13 cellular contexts compared by ENCODE assay signal in the genomic region with DNA sequence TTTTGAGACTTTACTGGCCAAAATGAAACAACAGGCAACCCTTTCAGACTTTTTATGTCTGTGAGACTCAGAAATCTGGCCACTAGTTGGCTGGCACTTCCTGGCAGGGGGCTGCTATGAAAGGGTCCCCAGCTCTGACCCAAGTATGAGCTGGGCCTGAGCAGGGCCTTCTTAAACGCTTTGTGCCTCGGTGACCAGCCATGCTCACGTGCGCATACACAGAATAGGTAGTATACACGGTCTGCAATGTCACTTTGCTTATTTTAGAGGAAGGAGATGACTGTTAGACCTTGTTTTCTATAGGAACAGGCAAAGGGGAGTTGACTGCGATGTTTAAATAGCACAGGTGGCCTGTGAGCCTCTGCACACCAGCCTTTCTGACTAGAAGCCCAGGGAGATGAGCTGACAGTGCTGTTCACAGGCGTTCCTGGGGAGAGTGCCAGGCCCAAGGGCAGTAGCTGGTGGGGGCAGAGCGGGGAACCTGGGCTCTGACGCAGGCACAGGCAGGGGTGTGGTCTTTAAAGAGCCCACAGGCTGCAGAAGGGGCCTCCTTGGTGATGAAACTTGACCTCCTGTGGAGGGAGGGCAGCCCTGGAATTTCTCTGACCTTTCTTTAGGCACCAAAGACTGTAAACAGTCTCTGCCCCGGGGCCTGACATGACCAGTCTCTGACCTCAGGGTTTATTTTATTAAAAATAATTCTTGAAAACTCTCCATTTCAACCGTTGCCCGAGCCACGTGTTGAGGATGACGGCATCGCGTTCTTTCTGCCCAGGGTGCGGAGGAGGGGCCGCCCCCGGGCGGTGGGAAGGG.
DNase-seq lines count a peak whose midpoint lies in the region; ATAC-seq, FAIRE-seq and TF ChIP-seq lines count a peak whose summit lies in the region.
"Had no signal": no experiment of that assay in that cellular context is flagged by ENCODE, and none has a peak within 500 bp of the region (broad histone marks: within the 10 kb centered on the region; RNA-seq: fewer than 3 reads in every experiment).

No MANE protein-coding gene starts in this region.

- no peaks in the 10 kb centered on the region for H3K36me3 ChIP-seq in muscle layer of duodenum (ENCODE audit: control insufficient read depth in 1 of 2, insufficient read depth in 2 of 2, low read length in 2 of 2)

- no peak for TF ChIP-seq CTCF in fibroblast of the aortic adventitia (IDR thresholded peaks at IDR 0.05; ENCODE audit: insufficient read depth, low read length)

- ATAC-seq in GM21529 (IDR thresholded peaks at IDR 0.05; ENCODE audit: unreplicated experiment) (no peak), HG02852 (IDR thresholded peaks at IDR 0.05; ENCODE audit: unreplicated experiment) (no peak)

- no peaks in the 10 kb centered on the region for H3K9me3 ChIP-seq in muscle layer of duodenum (ENCODE audit: control insufficient read depth in 1 of 2, low read length in 2 of 2)

- DNase-seq in DMS 273 (lab: John Stamatoyannopoulos, UW; ENCODE audit: unreplicated experiment) = peak; percentile 42
- DNase-seq in DMS 273 treated with DMSO at 0.1 percent for 48 hours (lab: John Stamatoyannopoulos, UW) = no peak
- peak; percentile 1 for DNase-seq in fibroblast of the aortic adventitia (ENCODE audit: low read depth)
- peak; percentile 15 for DNase-seq in urothelium cell line (ENCODE audit: low spot score)
- no peak for DNase-seq in NCI-H748 (lab: John Stamatoyannopoulos, UW; ENCODE audit: unreplicated experiment)
- DNase-seq: activated effector memory CD4-positive, alpha-beta T cell treated with anti-CD3 and anti-CD28 coated beads, Interleukin-2, amount 50 U/mL, for 16 hours; NCI-H524 had no signal

- H3K4me3 ChIP-seq in fibroblast of the aortic adventitia (ENCODE audit: low read depth, low read length) = no peak overlapping the region
- no peak overlapping the region for H3K4me3 ChIP-seq in muscle layer of duodenum (ENCODE audit: low read depth in 1 of 2, low read length in 2 of 2)

- no peak for FAIRE-seq in urothelium cell line (lab: Jason Lieb, UNC)
- FAIRE-seq: endothelial cell of umbilical vein had no signal

- H3K4me1 ChIP-seq in muscle layer of duodenum (ENCODE audit: control insufficient read depth in 1 of 2, insufficient read depth in 2 of 2, low read length in 2 of 2) = peaks cover 0 to 4% of the 10 kb centered on the region in 2 donors

- no peaks in the 10 kb centered on the region for H3K27me3 ChIP-seq in muscle layer of duodenum (ENCODE audit: low read depth, low read length)

- peak overlapping the region; percentile 41 for H3K27ac ChIP-seq in muscle layer of duodenum (ENCODE audit: low read length)
- H3K27ac ChIP-seq: 22Rv1, HL-60 had no signal

Comparison
In these comparisons a context has a peak if more than half of its experiments do, and no peak if none do; other contexts are left out.
1. DNase-seq: peak in DMS 273 (single experiment), fibroblast of the aortic adventitia (single experiment) and urothelium cell line (single experiment); none in DMS 273 treated with DMSO at 0.1 percent for 48 hours (single experiment) and NCI-H748 (single experiment).